In genomic region chr6:15287670-15288069, GRCh38 we compare ENCODE assay signal across 1 cellular context.
A peak's percentile ranks its signal among the peaks of the same experiment; 100 is the strongest.
TF ChIP-seq lines count a peak whose summit lies in the region.

No MANE protein-coding gene starts in this region.

TF ChIP-seq in GM12878, 131 proteins besides CTCF, POLR2A, EP300 and RAD21 (continued from another document and continues in another):
- peak; percentile 31; the same call in 1 of the 2 replicates for TF ChIP-seq ZNF687 (IDR thresholded peaks at IDR 0.05)
- peak; percentile 68 for TF ChIP-seq MTA2 (IDR thresholded peaks at IDR 0.05; ENCODE audit: low read depth)
- no peak for TF ChIP-seq RB1 (IDR thresholded peaks at IDR 0.05; ENCODE audit: borderline replicate concordance)
- TF ChIP-seq CHD4 (IDR thresholded peaks at IDR 0.05) = no peak
- no peak for TF ChIP-seq TCF12 (IDR thresholded peaks at IDR 0.05; ENCODE audit: low read depth, low read length)
- no peak for TF ChIP-seq CREB1 (IDR thresholded peaks at IDR 0.05; ENCODE audit: low read depth)
- TF ChIP-seq TARDBP (IDR thresholded peaks at IDR 0.05; ENCODE audit: borderline replicate concordance) = no peak
- TF ChIP-seq CBFB (IDR thresholded peaks at IDR 0.05; ENCODE audit: low read depth) = peak; percentile 71
- no peak for TF ChIP-seq HDAC6 (IDR thresholded peaks at IDR 0.05; ENCODE audit: unreplicated experiment)
- 0 out of 2 replicates have a peak, but pooled peaks have one; percentile 35 for TF ChIP-seq HDGF (IDR thresholded peaks at IDR 0.05)
- TF ChIP-seq FOS (IDR thresholded peaks at IDR 0.05; ENCODE audit: borderline replicate concordance, extremely low read depth, insufficient read length) = no peak
- TF ChIP-seq BACH1 (IDR thresholded peaks at IDR 0.05; ENCODE audit: borderline replicate concordance) = peak; percentile 43; the same call in 1 of the 2 replicates
- TF ChIP-seq ATF7 (IDR thresholded peaks at IDR 0.05; ENCODE audit: low read depth) = peak; percentile 61
- peak; percentile 78 for TF ChIP-seq EED (IDR thresholded peaks at IDR 0.05; ENCODE audit: low read depth)
- TF ChIP-seq ZBTB11 (CRISPR knock-in tag; IDR thresholded peaks at IDR 0.05) = no peak
- no peak for TF ChIP-seq YBX1 (IDR thresholded peaks at IDR 0.05)
- peak; percentile 58; the same call in 1 of the 2 replicates for TF ChIP-seq JUND (IDR thresholded peaks at IDR 0.05; ENCODE audit: low read depth, low read length)
- no peak for TF ChIP-seq ZBTB33 (IDR thresholded peaks at IDR 0.05)
- TF ChIP-seq SMAD5 (IDR thresholded peaks at IDR 0.05; ENCODE audit: low read depth) = no peak
- TF ChIP-seq E2F4 (IDR thresholded peaks at IDR 0.05; ENCODE audit: low read depth, low read length) = no peak
- no peak for TF ChIP-seq MEF2B (IDR thresholded peaks at IDR 0.05; ENCODE audit: partially characterized antibody, poor library complexity, severe bottlenecking)
- peak; percentile 73 for TF ChIP-seq RUNX3 (IDR thresholded peaks at IDR 0.05; ENCODE audit: low read length)
- TF ChIP-seq, protein P1, sequence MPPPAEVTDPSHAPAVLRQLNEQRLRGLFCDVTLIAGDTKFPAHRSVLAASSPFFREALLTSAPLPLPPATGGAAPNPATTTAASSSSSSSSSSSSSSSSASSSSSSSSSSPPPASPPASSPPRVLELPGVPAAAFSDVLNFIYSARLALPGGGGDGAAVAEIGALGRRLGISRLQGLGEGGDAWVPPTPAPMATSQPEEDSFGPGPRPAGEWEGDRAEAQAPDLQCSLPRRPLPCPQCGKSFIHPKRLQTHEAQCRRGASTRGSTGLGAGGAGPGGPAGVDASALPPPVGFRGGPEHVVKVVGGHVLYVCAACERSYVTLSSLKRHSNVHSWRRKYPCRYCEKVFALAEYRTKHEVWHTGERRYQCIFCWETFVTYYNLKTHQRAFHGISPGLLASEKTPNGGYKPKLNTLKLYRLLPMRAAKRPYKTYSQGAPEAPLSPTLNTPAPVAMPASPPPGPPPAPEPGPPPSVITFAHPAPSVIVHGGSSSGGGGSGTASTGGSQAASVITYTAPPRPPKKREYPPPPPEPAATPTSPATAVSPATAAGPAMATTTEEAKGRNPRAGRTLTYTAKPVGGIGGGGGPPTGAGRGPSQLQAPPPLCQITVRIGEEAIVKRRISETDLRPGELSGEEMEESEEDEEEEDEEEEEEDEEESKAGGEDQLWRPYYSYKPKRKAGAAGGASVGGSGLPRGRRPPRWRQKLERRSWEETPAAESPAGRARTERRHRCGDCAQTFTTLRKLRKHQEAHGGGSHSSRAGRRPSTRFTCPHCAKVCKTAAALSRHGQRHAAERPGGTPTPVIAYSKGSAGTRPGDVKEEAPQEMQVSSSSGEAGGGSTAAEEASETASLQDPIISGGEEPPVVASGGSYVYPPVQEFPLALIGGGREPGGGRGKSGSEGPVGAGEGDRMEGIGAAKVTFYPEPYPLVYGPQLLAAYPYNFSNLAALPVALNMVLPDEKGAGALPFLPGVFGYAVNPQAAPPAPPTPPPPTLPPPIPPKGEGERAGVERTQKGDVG (CRISPR knock-in tag; IDR thresholded peaks at IDR 0.05) = no peak
- peak; percentile 85 for TF ChIP-seq JUNB (IDR thresholded peaks at IDR 0.05)
- no peak for TF ChIP-seq ZNF217 (IDR thresholded peaks at IDR 0.05)
- TF ChIP-seq RAD51 (IDR thresholded peaks at IDR 0.05) = no peak
- TF ChIP-seq MEF2A (IDR thresholded peaks at IDR 0.05; ENCODE audit: insufficient read depth, low read depth, low read length) = 0 out of 2 replicates have a peak, but pooled peaks have one; percentile 30
- TF ChIP-seq SMARCA5 (IDR thresholded peaks at IDR 0.05) = peak; percentile 40; the same call in 1 of the 2 replicates
- TF ChIP-seq IKZF2 (IDR thresholded peaks at IDR 0.05) = peak; percentile 70 to 72; a peak in 3 of 4 replicates
- TF ChIP-seq TBL1XR1 (IDR thresholded peaks at IDR 0.05; ENCODE audit: low read depth, low read length) = no peak
- TF ChIP-seq, protein P2, sequence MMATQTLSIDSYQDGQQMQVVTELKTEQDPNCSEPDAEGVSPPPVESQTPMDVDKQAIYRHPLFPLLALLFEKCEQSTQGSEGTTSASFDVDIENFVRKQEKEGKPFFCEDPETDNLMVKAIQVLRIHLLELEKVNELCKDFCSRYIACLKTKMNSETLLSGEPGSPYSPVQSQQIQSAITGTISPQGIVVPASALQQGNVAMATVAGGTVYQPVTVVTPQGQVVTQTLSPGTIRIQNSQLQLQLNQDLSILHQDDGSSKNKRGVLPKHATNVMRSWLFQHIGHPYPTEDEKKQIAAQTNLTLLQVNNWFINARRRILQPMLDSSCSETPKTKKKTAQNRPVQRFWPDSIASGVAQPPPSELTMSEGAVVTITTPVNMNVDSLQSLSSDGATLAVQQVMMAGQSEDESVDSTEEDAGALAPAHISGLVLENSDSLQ (IDR thresholded peaks at IDR 0.05) = 0 out of 2 replicates have a peak, but pooled peaks have one; percentile 6
- no peak for TF ChIP-seq TCF3 (IDR thresholded peaks at IDR 0.05; ENCODE audit: borderline replicate concordance, insufficient read depth, low read depth, low read length)
- no peak for TF ChIP-seq MYB (IDR thresholded peaks at IDR 0.05; ENCODE audit: borderline replicate concordance, low read depth, low read length)
- peak; percentile 70; the same call in 1 of the 2 replicates for TF ChIP-seq REST (IDR thresholded peaks at IDR 0.05; ENCODE audit: low read depth, low read length)
- TF ChIP-seq ASH2L (IDR thresholded peaks at IDR 0.05; ENCODE audit: borderline replicate concordance, low read depth) = no peak
- TF ChIP-seq, protein P3, sequence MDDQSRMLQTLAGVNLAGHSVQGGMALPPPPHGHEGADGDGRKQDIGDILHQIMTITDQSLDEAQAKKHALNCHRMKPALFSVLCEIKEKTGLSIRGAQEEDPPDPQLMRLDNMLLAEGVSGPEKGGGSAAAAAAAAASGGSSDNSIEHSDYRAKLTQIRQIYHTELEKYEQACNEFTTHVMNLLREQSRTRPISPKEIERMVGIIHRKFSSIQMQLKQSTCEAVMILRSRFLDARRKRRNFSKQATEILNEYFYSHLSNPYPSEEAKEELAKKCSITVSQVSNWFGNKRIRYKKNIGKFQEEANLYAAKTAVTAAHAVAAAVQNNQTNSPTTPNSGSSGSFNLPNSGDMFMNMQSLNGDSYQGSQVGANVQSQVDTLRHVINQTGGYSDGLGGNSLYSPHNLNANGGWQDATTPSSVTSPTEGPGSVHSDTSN (IDR thresholded peaks at IDR 0.05; ENCODE audit: insufficient replicate concordance, low read depth, low read length) = no peak
- TF ChIP-seq ZNF274 (IDR thresholded peaks at IDR 0.05; ENCODE audit: insufficient read depth, insufficient read length) = no peak
- no peak for TF ChIP-seq BMI1 (IDR thresholded peaks at IDR 0.05; ENCODE audit: borderline replicate concordance)
- TF ChIP-seq WRNIP1 (IDR thresholded peaks at IDR 0.05; ENCODE audit: borderline replicate concordance, low read depth, low read length) = no peak
- no peak for TF ChIP-seq SIN3A (IDR thresholded peaks at IDR 0.05; ENCODE audit: low read depth, low read length)
- peak; percentile 64; the same call in 1 of the 2 replicates for TF ChIP-seq NBN (IDR thresholded peaks at IDR 0.05)
